Comparison of ENCODE assay signal across 16 cellular contexts in the genomic region with DNA sequence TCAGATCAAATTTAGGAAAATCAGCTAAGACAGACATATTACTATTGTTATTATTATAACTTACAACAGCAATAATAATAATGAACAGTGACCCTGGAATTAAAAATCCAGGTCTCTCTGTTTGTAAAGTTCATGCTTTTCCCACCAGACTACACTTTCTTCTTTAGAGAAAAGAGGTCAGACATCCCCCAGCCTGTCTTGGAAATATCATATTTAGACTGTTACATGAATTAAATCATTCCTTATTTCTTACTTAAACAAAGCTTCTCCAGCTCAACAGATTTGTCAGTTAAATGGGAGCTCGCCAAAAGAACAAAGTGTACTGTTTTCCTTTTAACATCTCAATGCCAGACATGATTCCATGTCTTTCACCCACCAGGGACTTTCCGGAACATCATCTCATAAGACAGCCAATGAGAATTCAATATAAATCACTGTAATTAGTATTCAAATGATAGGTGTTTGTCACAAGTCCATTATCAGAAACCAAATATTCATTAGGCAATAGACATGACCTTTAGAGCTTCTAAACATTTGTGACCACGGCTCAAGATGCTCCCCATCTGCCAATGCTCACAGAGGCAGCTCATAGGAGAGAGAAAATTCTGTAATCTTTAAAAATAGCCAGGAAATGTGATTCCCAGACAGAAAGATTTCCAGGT.
A peak's percentile ranks its signal among the peaks of the same experiment; 100 is the strongest.
DNase-seq lines count a peak whose midpoint lies in the region; ATAC-seq and TF ChIP-seq lines count a peak whose summit lies in the region.
"Had no signal": no experiment of that assay in that cellular context is flagged by ENCODE, and none has a peak within 500 bp of the region (broad histone marks: within the 10 kb centered on the region; RNA-seq: fewer than 3 reads in every experiment).

No MANE protein-coding gene starts in this region.

- no peaks in the 10 kb centered on the region for H3K4me1 Mint-ChIP-seq in naive thymus-derived CD8-positive, alpha-beta T cell
- H3K4me1 Mint-ChIP-seq: B cell had no signal

- no peaks in the 10 kb centered on the region for H3K36me3 ChIP-seq in mucosa of descending colon (ENCODE audit: low read depth)
- no peaks in the 10 kb centered on the region for H3K36me3 ChIP-seq in stomach
- H3K36me3 ChIP-seq: MG63, thyroid gland had no signal

- no peaks in the 10 kb centered on the region for H3K9me3 ChIP-seq in mucosa of descending colon
- no peaks in the 10 kb centered on the region for H3K9me3 ChIP-seq in stomach
- H3K9me3 ChIP-seq: MG63, SK-N-SH, thyroid gland had no signal

- TF ChIP-seq CTCF in mucosa of descending colon (IDR thresholded peaks at IDR 0.05) (no peak), stomach (IDR thresholded peaks at IDR 0.05) (no peak)

- POLR2A ChIA-PET in naive thymus-derived CD8-positive, alpha-beta T cell (lab: Charles Lee), result no interaction called here

- no peak overlapping the region for H3K4me3 Mint-ChIP-seq in naive thymus-derived CD8-positive, alpha-beta T cell
- H3K4me3 Mint-ChIP-seq: activated naive CD4-positive, alpha-beta T cell treated with anti-CD3 and anti-CD28 coated beads for 36 hours; B cell; HFFc6 had no signal

- H3K27me3 ChIP-seq in stomach, result no peaks in the 10 kb centered on the region
- H3K27me3 ChIP-seq: MG63, thyroid gland had no signal

- H3K4me1 ChIP-seq in mucosa of descending colon (ENCODE audit: low read depth), result no peaks in the 10 kb centered on the region
- H3K4me1 ChIP-seq in stomach, result peaks cover 0 to 14% (median 1%) of the 10 kb centered on the region in 4 donors

- 39 to 66% (median 56%) methylated on average over 3 of the region's 3 CpGs for WGBS in stomach, 5 donors

- TF ChIP-seq EP300 in stomach (IDR thresholded peaks at IDR 0.05), result no peak

- intact Hi-C loops in mucosa of descending colon (cut with DNase I, micrococcal nuclease) (no loop called here), stomach (cut with DNase I; ENCODE audit: low total_unique reads) (no loop called here)

- H3K27ac Mint-ChIP-seq in naive thymus-derived CD8-positive, alpha-beta T cell, result no peak overlapping the region
- H3K27ac Mint-ChIP-seq: activated naive CD4-positive, alpha-beta T cell treated with anti-CD3 and anti-CD28 coated beads for 36 hours; B cell; HFFc6 had no signal

- no peaks in the 10 kb centered on the region for H3K36me3 Mint-ChIP-seq in naive thymus-derived CD8-positive, alpha-beta T cell

- ATAC-seq in mucosa of descending colon (peak; percentile 42), GM21723 (IDR thresholded peaks at IDR 0.05; ENCODE audit: unreplicated experiment) (no peak), GM18498 (IDR thresholded peaks at IDR 0.05; ENCODE audit: unreplicated experiment) (no peak)
- no peak for ATAC-seq in naive thymus-derived CD8-positive, alpha-beta T cell

- peaks cover 2 to 23% (median 12%) of the 10 kb centered on the region in 5 donors for H3K27me3 Mint-ChIP-seq in naive thymus-derived CD8-positive, alpha-beta T cell

- H3K4me3 ChIP-seq in mucosa of descending colon (no peak overlapping the region), stomach (no peak overlapping the region)
- H3K4me3 ChIP-seq: MG63, thyroid gland had no signal

- peak; percentile 80 for DNase-seq in fibroblast of gingiva (ENCODE audit: low read depth)
- DNase-seq in mucosa of descending colon, result no peak
- no peak for DNase-seq in stomach
- no peak for DNase-seq in HUDEP-2 (lab: John Stamatoyannopoulos, UW; ENCODE audit: unreplicated experiment in 76 of 76)
- DNase-seq in naive thymus-derived CD8-positive, alpha-beta T cell, result no peak
- DNase-seq: activated naive CD4-positive, alpha-beta T cell treated with anti-CD3 and anti-CD28 coated beads for 36 hours; foreskin fibroblast; HFFc6; MG63; NCI-H2081; SK-N-SH; thyroid gland had no signal

- no peak for TF ChIP-seq POLR2A in stomach (IDR thresholded peaks at IDR 0.05)

- H3K27ac ChIP-seq in angular gyrus (ENCODE audit: low read depth, low read length), result peak overlapping the region; percentile 53
- H3K27ac ChIP-seq in stomach, result peak overlapping the region in 4 of 5 donors; percentile 25 to 61 (median 55)
- H3K27ac ChIP-seq: thyroid gland had no signal

- H3K9me3 Mint-ChIP-seq in naive thymus-derived CD8-positive, alpha-beta T cell, result no peaks in the 10 kb centered on the region
- H3K9me3 Mint-ChIP-seq: activated naive CD4-positive, alpha-beta T cell treated with anti-CD3 and anti-CD28 coated beads for 36 hours; HFFc6 had no signal
